ENCODE assay signal across 16 cellular contexts in genomic region chr11:44928807-44929206, GRCh38.
"Had no signal": no experiment of that assay in that cellular context is flagged by ENCODE, and none has a peak within 500 bp of the region (broad histone marks: within the 10 kb centered on the region; RNA-seq: fewer than 3 reads in every experiment).

No MANE protein-coding gene starts in this region.

- H3K4me1 ChIP-seq: ascending aorta, lower lobe of right lung, transverse colon had no signal

- H3K9me3 Mint-ChIP-seq: activated T-cell treated with anti-CD3 and anti-CD28 coated beads, Interleukin-2, amount 50 U/mL, for 4 hours; naive B cell; stimulated activated memory B cell treated with anti-CD40 and anti-IgM and Interleukin-4, amounts not matched to agents 10 μg/mL and 1 μg/mL and 100 μg/mL, for 72 hours had no signal

- H3K27me3 ChIP-seq: ascending aorta, gastrocnemius medialis, transverse colon had no signal

- H3K27ac Mint-ChIP-seq: activated CD8-positive, alpha-beta memory T cell treated with anti-CD3 and anti-CD28 coated beads, Interleukin-2, amount 10 ng/mL, durations not matched to agents 7 days and 5 days; stimulated activated memory B cell treated with anti-CD40 and anti-IgM and Interleukin-4, amounts not matched to agents 10 μg/mL and 1 μg/mL and 100 μg/mL, for 72 hours had no signal

- H3K27ac ChIP-seq: ascending aorta, coronary artery, epithelial cell of prostate, gastrocnemius medialis, lower lobe of right lung, transverse colon had no signal

- H3K4me3 ChIP-seq: ascending aorta, coronary artery, gastrocnemius medialis, lower lobe of right lung, smooth muscle cell, transverse colon had no signal

- H3K36me3 Mint-ChIP-seq: activated CD8-positive, alpha-beta memory T cell treated with anti-CD3 and anti-CD28 coated beads, Interleukin-2, amount 10 ng/mL, durations not matched to agents 7 days and 5 days had no signal

- H3K36me3 ChIP-seq: ascending aorta, gastrocnemius medialis, lower lobe of right lung, transverse colon had no signal

- H3K4me1 Mint-ChIP-seq: activated CD8-positive, alpha-beta memory T cell treated with anti-CD3 and anti-CD28 coated beads, Interleukin-2, amount 10 ng/mL, durations not matched to agents 7 days and 5 days had no signal

- DNase-seq: activated CD4-positive, alpha-beta T cell treated with anti-CD3 and anti-CD28 coated beads, Interleukin-2, amount 50 U/mL, for 4 hours; activated CD4-positive, CD25-positive, alpha-beta regulatory T cell treated with anti-CD3 and anti-CD28 coated beads, Interleukin-2, amount 50 U/mL, for 72 hours; activated CD8-positive, alpha-beta memory T cell treated with anti-CD3 and anti-CD28 coated beads, Interleukin-2, amount 10 ng/mL, durations not matched to agents 7 days and 5 days; activated gamma-delta T cell treated with Interleukin-2 at 50 U/mL for 16 hours; activated T-cell treated with anti-CD3 and anti-CD28 coated beads, Interleukin-2, amount 50 U/mL, for 4 hours; effector CD8-positive, alpha-beta T cell; gastrocnemius medialis; lower lobe of right lung; naive B cell; T-helper 2 cell; transverse colon had no signal

- H3K4me3 Mint-ChIP-seq: activated CD8-positive, alpha-beta memory T cell treated with anti-CD3 and anti-CD28 coated beads, Interleukin-2, amount 10 ng/mL, durations not matched to agents 7 days and 5 days; activated T-cell treated with anti-CD3 and anti-CD28 coated beads, Interleukin-2, amount 50 U/mL, for 4 hours; naive B cell; stimulated activated memory B cell treated with anti-CD40 and anti-IgM and Interleukin-4, amounts not matched to agents 10 μg/mL and 1 μg/mL and 100 μg/mL, for 72 hours had no signal

- H3K9me3 ChIP-seq: ascending aorta, gastrocnemius medialis, lower lobe of right lung, transverse colon had no signal

- H3K4me2 ChIP-seq: smooth muscle cell had no signal

- H3K27me3 Mint-ChIP-seq: activated CD8-positive, alpha-beta memory T cell treated with anti-CD3 and anti-CD28 coated beads, Interleukin-2, amount 10 ng/mL, durations not matched to agents 7 days and 5 days; naive B cell had no signal
